In the genomic region with DNA sequence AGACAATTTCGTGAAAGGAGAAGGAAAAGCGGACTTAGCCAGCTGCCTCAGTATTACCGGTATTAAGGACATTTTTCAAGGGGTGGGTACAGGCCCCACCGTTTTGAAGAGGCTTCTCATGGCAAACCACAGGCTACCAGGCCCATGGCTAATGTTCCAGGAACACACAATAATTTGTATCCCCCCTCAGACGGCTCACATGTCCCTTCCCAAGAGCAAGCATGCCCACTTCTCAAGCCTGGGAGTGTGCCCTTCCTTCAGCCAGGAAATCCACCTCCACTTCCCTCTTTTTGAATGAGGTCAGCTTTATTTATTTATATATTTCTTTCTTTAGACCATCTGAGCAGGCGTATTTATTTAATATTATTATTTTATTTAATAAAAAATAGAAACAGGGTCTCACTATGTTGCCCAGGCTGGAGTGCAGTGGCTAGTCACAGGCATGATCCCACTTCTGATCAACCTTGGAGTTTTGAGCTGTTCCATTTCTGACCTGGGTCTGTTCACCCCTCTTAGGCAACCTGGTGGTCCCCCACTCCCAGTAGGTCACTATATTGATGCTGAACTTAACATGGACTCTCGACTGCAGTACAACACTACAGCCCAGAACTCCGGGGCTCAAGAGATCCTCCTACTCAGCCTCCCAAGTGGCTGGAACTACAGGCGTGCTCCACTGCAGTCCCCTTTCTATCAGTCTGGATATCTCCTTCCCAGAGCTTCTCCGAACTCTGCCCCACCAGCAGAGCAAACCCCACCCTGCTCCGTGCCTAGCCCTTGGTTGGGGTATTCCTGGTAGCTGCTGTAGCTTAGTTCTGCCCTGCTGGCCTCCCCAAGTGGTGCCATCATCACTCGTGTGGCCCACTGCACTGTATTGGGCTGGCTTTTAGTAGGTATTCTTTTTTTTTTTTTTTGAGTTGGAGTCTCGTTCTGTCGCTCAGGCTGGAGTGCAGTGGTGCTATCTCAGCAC, we compare ENCODE assay signal across 16 cellular contexts. TPM values are rescaled to one million over a fixed set of nuclear protein-coding genes. Genes with fewer than 3 reads are reported as not detected.
DNase-seq lines count a peak whose midpoint lies in the region; ATAC-seq, FAIRE-seq and TF ChIP-seq lines count a peak whose summit lies in the region.
"Had no signal": no experiment of that assay in that cellular context is flagged by ENCODE, and none has a peak within 500 bp of the region (broad histone marks: within the 10 kb centered on the region; RNA-seq: fewer than 3 reads in every experiment).

No MANE protein-coding gene starts in this region.

- H2AFZ ChIP-seq in SK-N-SH (ENCODE audit: low read depth) (no peak overlapping the region), Karpas-422 (ENCODE audit: low read length) (no peak overlapping the region), GM12878 (ENCODE audit: control insufficient read depth, low read depth, low read length) (no peak overlapping the region), neuronal stem cell (ENCODE audit: low read length) (no peak overlapping the region)

- POLR2A ChIA-PET in SK-N-SH (lab: Yijun Ruan, JAX) (interaction anchor here (0.6 to 1.0 kb wide), 4 partner anchors 29 to 751 kb away, joined by 3 to 4 read pairs (median 4); no protein-coding TSS in a partner anchor), GM12878 (lab: Charles Lee) (interaction anchor here (0.6 to 0.7 kb wide), 2 partner anchors 28 to 125 kb away, joined by 3 to 4 read pairs; no protein-coding TSS in a partner anchor)

- H4K5ac ChIP-seq in mesendoderm (ENCODE audit: low read length) = no peak overlapping the region

- no peak overlapping the region for H2BK12ac ChIP-seq in neuronal stem cell (ENCODE audit: low read length)

- TF ChIP-seq POLR2A in GM12878 (IDR thresholded peaks at IDR 0.05; ENCODE audit: low read depth, low read length) = no peak

- H3K9me2 ChIP-seq in SK-N-SH (no peaks in the 10 kb centered on the region), Karpas-422 (replicated peaks; ENCODE audit: insufficient read depth, low read length) (no peaks in the 10 kb centered on the region)

- ATAC-seq in SK-N-SH treated with all-trans-retinoic acid at 6 μM for 48 hours (peak; percentile 22), GM12878 (peak; percentile 24), HG03095 (IDR thresholded peaks at IDR 0.05; ENCODE audit: unreplicated experiment) (no peak)

- H3K4ac ChIP-seq in neuronal stem cell (ENCODE audit: low read length) = no peak overlapping the region
- H3K4ac ChIP-seq in mesendoderm (ENCODE audit: low read depth, low read length) = no peak overlapping the region

- H3K79me1 ChIP-seq in neuronal stem cell (ENCODE audit: low read depth, low read length) = no peaks in the 10 kb centered on the region
- H3K79me1 ChIP-seq in mesendoderm (ENCODE audit: low read length) = peaks cover 3% of the 10 kb centered on the region

- H3K4me2 ChIP-seq in SK-N-SH (no peak overlapping the region), Karpas-422 (ENCODE audit: low read depth, low read length, poor library complexity, severe bottlenecking) (no peak overlapping the region), GM12878 (ENCODE audit: control insufficient read depth, insufficient read depth) (no peak overlapping the region), neuronal stem cell (ENCODE audit: insufficient read depth, low read length, poor library complexity, severe bottlenecking) (no peak overlapping the region), mesendoderm (ENCODE audit: low read length) (no peak overlapping the region)

- no peaks in the 10 kb centered on the region for H3K4me1 ChIP-seq in SK-N-SH (ENCODE audit: control insufficient read depth in 1 of 2, insufficient read depth in 2 of 2, low read depth in 1 of 2, low read length in 1 of 2)
- H3K4me1 ChIP-seq in Karpas-422 (ENCODE audit: low read length) = no peaks in the 10 kb centered on the region
- H3K4me1 ChIP-seq in GM12878 (ENCODE audit: control insufficient read depth, insufficient read depth, low read length) = no peaks in the 10 kb centered on the region
- no peaks in the 10 kb centered on the region for H3K4me1 ChIP-seq in neuronal stem cell (ENCODE audit: control insufficient read depth in 2 of 2, insufficient read depth in 1 of 2, low read depth in 1 of 2, low read length in 2 of 2)
- H3K4me1 ChIP-seq in mesendoderm (ENCODE audit: control insufficient read depth, low read depth, low read length) = no peaks in the 10 kb centered on the region

- no peak overlapping the region for H3K18ac ChIP-seq in neuronal stem cell (ENCODE audit: low read length)
- H3K18ac ChIP-seq in mesendoderm (ENCODE audit: low read length) = no peak overlapping the region

- H3K23ac ChIP-seq in neuronal stem cell (ENCODE audit: low read depth, low read length, poor library complexity) (peak overlapping the region; percentile 80), mesendoderm (ENCODE audit: low read length) (no peak overlapping the region)

- SMC1A ChIA-PET in GM12878 (lab: Charles Lee; ENCODE audit: uncharacterized antibody, unreplicated experiment) = interaction anchor here (0.5 kb wide), 1 partner anchor 41 kb away, joined by 3 read pairs; no protein-coding TSS in a partner anchor

- H4K20me1 ChIP-seq in SK-N-SH (ENCODE audit: insufficient read depth) (peaks cover 6% of the 10 kb centered on the region), Karpas-422 (ENCODE audit: insufficient read depth, low read depth, low read length) (peaks cover 15% of the 10 kb centered on the region; the same call in 1 of the 2 replicates), GM12878 (ENCODE audit: control insufficient read depth, insufficient read depth) (no peaks in the 10 kb centered on the region)

- RAD21 ChIA-PET in GM12878 (lab: Charles Lee; ENCODE audit: unreplicated experiment) = no interaction called here

- peaks cover 39% of the 10 kb centered on the region for H3F3A ChIP-seq in SK-N-SH (replicated peaks; ENCODE audit: insufficient read depth)

- H3K79me2 ChIP-seq in SK-N-SH (ENCODE audit: insufficient read depth) (peaks cover 4% of the 10 kb centered on the region; the same call in 1 of the 2 replicates), Karpas-422 (ENCODE audit: low read length) (no peaks in the 10 kb centered on the region), GM12878 (ENCODE audit: control insufficient read depth, insufficient read depth, low read length) (peaks cover 3% of the 10 kb centered on the region; the same call in 1 of the 2 replicates), mesendoderm (ENCODE audit: control insufficient read depth, insufficient read depth, low read length) (no peaks in the 10 kb centered on the region)

- H3K27me3 ChIP-seq in SK-N-SH (ENCODE audit: insufficient read depth) (no peaks in the 10 kb centered on the region), Karpas-422 (ENCODE audit: low read length) (no peaks in the 10 kb centered on the region), GM12878 (replicated peaks in 1 of 2; ENCODE audit: control insufficient read depth in 2 of 2, insufficient read depth in 2 of 2, low read length in 1 of 2) (no peaks in the 10 kb centered on the region), neuronal stem cell (ENCODE audit: control insufficient read depth in 3 of 3, insufficient read depth in 3 of 3, low read depth in 1 of 3, low read length in 3 of 3) (no peaks in the 10 kb centered on the region), mesendoderm (ENCODE audit: insufficient read depth, low read length, poor library complexity) (no peaks in the 10 kb centered on the region)

- in situ Hi-C loops in GM12878 (cut with MboI) = no loop called here

- H2BK5ac ChIP-seq in neuronal stem cell (ENCODE audit: low read length) (no peak overlapping the region), mesendoderm (ENCODE audit: low read length) (no peak overlapping the region)

- TF ChIP-seq CTCF in SK-N-SH (IDR thresholded peaks at IDR 0.05) (no peak), GM12878 (IDR thresholded peaks at IDR 0.05 in 2 of 3, conservative IDR thresholded peaks at IDR 0.05 in 1 of 3; ENCODE audit: control insufficient read depth in 2 of 3, extremely low read depth in 1 of 3, insufficient read depth in 1 of 3, low read depth in 3 of 3, low read length in 3 of 3) (no peak)

- no peak overlapping the region for H3K4me3 ChIP-seq in SK-N-SH (ENCODE audit: low read depth in 2 of 2, low read length in 1 of 2)
- H3K4me3 ChIP-seq in Karpas-422 (ENCODE audit: low read length) = no peak overlapping the region
- no peak overlapping the region for H3K4me3 ChIP-seq in GM12878
- H3K4me3 ChIP-seq in neuronal stem cell (ENCODE audit: low read length in 2 of 2) = no peak overlapping the region
- no peak overlapping the region for H3K4me3 ChIP-seq in mesendoderm (ENCODE audit: low read length)

- H2AK5ac ChIP-seq in neuronal stem cell (ENCODE audit: low read depth, low read length) (no peak overlapping the region), mesendoderm (ENCODE audit: low read length) (no peak overlapping the region)

- peaks cover 28 to 32% of the 10 kb centered on the region in 2 experiments for H3K36me3 ChIP-seq in SK-N-SH (replicated peaks in 1 of 2; ENCODE audit: control insufficient read depth in 1 of 2, insufficient read depth in 2 of 2, low read length in 1 of 2)
- peaks cover 40% of the 10 kb centered on the region for H3K36me3 ChIP-seq in Karpas-422 (ENCODE audit: insufficient read depth, low read length)
- peaks cover 7 to 23% of the 10 kb centered on the region in 2 experiments for H3K36me3 ChIP-seq in GM12878 (ENCODE audit: control insufficient read depth in 2 of 2, insufficient read depth in 2 of 2, low read length in 1 of 2)
- peaks cover 19 to 42% of the 10 kb centered on the region in 2 donors for H3K36me3 ChIP-seq in neuronal stem cell (replicated peaks in 1 of 2; ENCODE audit: control insufficient read depth in 2 of 2, insufficient read depth in 2 of 2, low read length in 2 of 2)
- peaks cover 18% of the 10 kb centered on the region for H3K36me3 ChIP-seq in mesendoderm (ENCODE audit: control insufficient read depth, insufficient read depth, low read length)

- TF ChIP-seq EP300 in SK-N-SH (IDR thresholded peaks at IDR 0.05; ENCODE audit: borderline replicate concordance in 1 of 2, low read depth in 1 of 2, low read length in 1 of 2) (no peak), GM12878 (IDR thresholded peaks at IDR 0.05; ENCODE audit: borderline replicate concordance in 1 of 2, control insufficient read depth in 1 of 2, low read depth in 2 of 2, low read length in 2 of 2) (no peak)

- intact Hi-C loops in GM12878 (cut with micrococcal nuclease; ENCODE audit: unreplicated experiment) (no loop called here), cardiac septum (cut with DNase I) (no loop called here)

- H3K27ac ChIP-seq in SK-N-SH (ENCODE audit: low read depth in 2 of 2, low read length in 1 of 2) = no peak overlapping the region
- H3K27ac ChIP-seq in Karpas-422 (ENCODE audit: low read length) = no peak overlapping the region
- H3K27ac ChIP-seq in GM12878 (ENCODE audit: control insufficient read depth, insufficient read depth) = no peak overlapping the region
- no peak overlapping the region for H3K27ac ChIP-seq in neuronal stem cell (replicated peaks; ENCODE audit: low read length)
- no peak overlapping the region for H3K27ac ChIP-seq in mesendoderm (ENCODE audit: low read depth, low read length)

- FAIRE-seq in GM12878 (lab: Jason Lieb, UNC) = no peak
- FAIRE-seq: keratinocyte, urothelium cell line had no signal

- no peak for TF ChIP-seq RAD21 in SK-N-SH (IDR thresholded peaks at IDR 0.05; ENCODE audit: low read length)
- no peak for TF ChIP-seq RAD21 in GM12878 (IDR thresholded peaks at IDR 0.05; ENCODE audit: insufficient read depth, low read depth, low read length)

- H3K9ac ChIP-seq in SK-N-SH (no peak overlapping the region), Karpas-422 (ENCODE audit: low read length) (no peak overlapping the region), GM12878 (ENCODE audit: control insufficient read depth, insufficient read depth, low read length) (no peak overlapping the region), neuronal stem cell (ENCODE audit: low read depth, low read length, poor library complexity) (no peak overlapping the region), mesendoderm (ENCODE audit: low read length) (no peak overlapping the region)

- BruUV-seq in GM12878 (replicated peaks; lab: Mats Ljungman, UMichigan) = no TSS peak

- H3K14ac ChIP-seq in neuronal stem cell (ENCODE audit: low read length) = no peak overlapping the region

- H2BK15ac ChIP-seq in neuronal stem cell (ENCODE audit: low read length) (no peak overlapping the region), mesendoderm (replicated peaks; ENCODE audit: low read depth) (no peak overlapping the region)

- no peak overlapping the region for H3K56ac ChIP-seq in mesendoderm (ENCODE audit: low read length)

- no peak for DNase-seq in SK-N-SH
- peak; percentile 82 for DNase-seq in Karpas-422
- no peak for DNase-seq in GM12878 (ENCODE audit: low read depth, low spot score)
- no peak for DNase-seq in neuronal stem cell (ENCODE audit: low spot score)
- no peak for DNase-seq in mesendoderm
- no peak for DNase-seq in cardiac septum (ENCODE audit: low spot score)
- DNase-seq: activated CD4-positive, alpha-beta T cell treated with anti-CD3 and anti-CD28 coated beads, Interleukin-2, amount 50 U/mL, for 48 hours; activated effector memory CD4-positive, alpha-beta T cell treated with anti-CD3 and anti-CD28 coated beads, Interleukin-2, amount 50 U/mL, for 16 hours; CD4-positive, alpha-beta T cell; NCI-H1048; NCI-H2081 treated with DMSO at 0.1 percent for 48 hours; NCI-H524 treated with DMSO at 0.1 percent for 48 hours had no signal

- CTCF ChIA-PET in SK-N-SH (lab: Yijun Ruan, JAX) = interaction anchor here (0.6 to 2.3 kb wide), 5 partner anchors 14 to 306 kb away, joined by 3 to 7 read pairs (median 5); no protein-coding TSS in a partner anchor
- CTCF ChIA-PET in GM12878 (lab: Yijun Ruan, JAX) = no interaction called here

- H3K9me3 ChIP-seq in SK-N-SH (no peaks in the 10 kb centered on the region), Karpas-422 (ENCODE audit: low read length) (no peaks in the 10 kb centered on the region), GM12878 (replicated peaks; ENCODE audit: control insufficient read depth, insufficient read depth, low read length) (no peaks in the 10 kb centered on the region; the same call in 2 of the 3 replicates), neuronal stem cell (replicated peaks in 1 of 2; ENCODE audit: control insufficient read depth in 2 of 2, insufficient read depth in 1 of 2, low read depth in 1 of 2, low read length in 2 of 2) (peaks cover 4 to 5% of the 10 kb centered on the region in 2 donors)

- H4K91ac ChIP-seq in neuronal stem cell (ENCODE audit: low read depth, low read length, poor library complexity) = no peak overlapping the region

- H4K8ac ChIP-seq in neuronal stem cell (ENCODE audit: low read depth, low read length) = no peak overlapping the region
- H4K8ac ChIP-seq in mesendoderm (ENCODE audit: low read depth, low read length) = no peak overlapping the region

- H2BK120ac ChIP-seq in neuronal stem cell (ENCODE audit: low read depth, low read length) (no peak overlapping the region), mesendoderm (ENCODE audit: low read depth, low read length) (no peak overlapping the region)

- 90% methylated on average over 14 of the region's 14 CpGs for WGBS in SK-N-SH (ENCODE audit: low lambda C conversion rate)
- 78% methylated on average over 12 of the region's 14 CpGs for WGBS in GM12878 (ENCODE audit: insufficient coverage, insufficient replicate concordance, low lambda C conversion rate, missing lambda C conversion rate)
- no CpG with 5 or more reads among the region's 14 CpGs for WGBS in neuronal stem cell (ENCODE audit: extremely low coverage in 2 of 2, insufficient read length in 2 of 2, insufficient replicate concordance in 1 of 2), 2 donors
- no CpG with 5 or more reads among the region's 14 CpGs for WGBS in mesendoderm (ENCODE audit: extremely low coverage, insufficient coverage, low lambda C conversion rate)

RNA-seq across cellular contexts. Expression of a gene that starts 9.8 kb away (rescaled TPM):
- polyA plus RNA-seq in SK-N-SH (2012; rRNA removed) (269 and 298 TPM in 2 replicates), GM12878 (2011; rRNA removed) (679 and 903 TPM in 2 replicates), GM12878 (2014; fragmentation: Illumina TruSeq; extraction: Trizol) (1,054 and 1,264 TPM in 2 replicates), GM12878 (2014; fragmentation: Nextera tagmentation; extraction: Ambion mirVana) (100 to 1,000 TPM; 555 to 817 TPM), GM12878 (2014; rRNA removed) (439 and 489 TPM in 2 replicates), GM12878 (2016; fragmentation: Nextera tagmentation; extraction: Ambion mirVana) (1,000 to 10,000 TPM; 1,313 to 1,315 TPM)
- polyA plus RNA-seq in SK-N-SH (2012; cell fraction: cytosol; rRNA removed) = 408 and 501 TPM in 2 replicates
- 123 and 208 TPM in 2 replicates for polyA plus RNA-seq in SK-N-SH (2012; cell fraction: nucleus; rRNA removed)
- total RNA-seq in Karpas-422 (2014; rRNA removed; shearing (Covaris generic); ENCODE audit: low replicate concordance) = 354 and 505 TPM in 2 replicates
- 199 and 205 TPM in 2 replicates for total RNA-seq in GM12878 (2013; cell fraction: nucleolus; rRNA removed)
- total RNA-seq in GM12878 (2014; rRNA removed) (338 and 346 TPM in 2 replicates), GM12878 (2014; rRNA removed; fragmentation: Illumina TruSeq; extraction: Trizol) (262 and 271 TPM in 2 replicates), GM12878 (2021) (590 and 599 TPM in 2 replicates), cardiac septum (475 TPM)
- 318 TPM for polyA plus RNA-seq in GM12878 (2011; ENCODE audit: low read depth)
- polyA plus RNA-seq in GM12878 (2011; cell fraction: cytosol; rRNA removed) = 242 and 272 TPM in 2 replicates
- 184 and 273 TPM in 2 replicates for polyA plus RNA-seq in GM12878 (2011; cell fraction: nucleus; rRNA removed)
- polyA plus RNA-seq in GM12878 (2012) = 360 and 494 TPM in 2 replicates
- polyA minus RNA-seq in GM12878 (2011; rRNA and poly(A)+ RNA removed) = 367 and 534 TPM in 2 replicates
- 406 and 527 TPM in 2 replicates for polyA minus RNA-seq in GM12878 (2011; cell fraction: cytosol; rRNA and poly(A)+ RNA removed)
- polyA minus RNA-seq in GM12878 (2011; cell fraction: nucleus; rRNA and poly(A)+ RNA removed) = 126 and 179 TPM in 2 replicates
- 653 TPM for polyA plus RNA-seq in neuronal stem cell (2013, experiment 1 of 2)
- 672 TPM for polyA plus RNA-seq in neuronal stem cell (2013, experiment 2 of 2)
- 1,232 TPM for polyA plus RNA-seq in mesendoderm (2013, experiment 1 of 2)
- polyA plus RNA-seq in mesendoderm (2013, experiment 2 of 2) = 1,230 TPM
